ENCODE assay signal across 9 cellular contexts in the genomic region with DNA sequence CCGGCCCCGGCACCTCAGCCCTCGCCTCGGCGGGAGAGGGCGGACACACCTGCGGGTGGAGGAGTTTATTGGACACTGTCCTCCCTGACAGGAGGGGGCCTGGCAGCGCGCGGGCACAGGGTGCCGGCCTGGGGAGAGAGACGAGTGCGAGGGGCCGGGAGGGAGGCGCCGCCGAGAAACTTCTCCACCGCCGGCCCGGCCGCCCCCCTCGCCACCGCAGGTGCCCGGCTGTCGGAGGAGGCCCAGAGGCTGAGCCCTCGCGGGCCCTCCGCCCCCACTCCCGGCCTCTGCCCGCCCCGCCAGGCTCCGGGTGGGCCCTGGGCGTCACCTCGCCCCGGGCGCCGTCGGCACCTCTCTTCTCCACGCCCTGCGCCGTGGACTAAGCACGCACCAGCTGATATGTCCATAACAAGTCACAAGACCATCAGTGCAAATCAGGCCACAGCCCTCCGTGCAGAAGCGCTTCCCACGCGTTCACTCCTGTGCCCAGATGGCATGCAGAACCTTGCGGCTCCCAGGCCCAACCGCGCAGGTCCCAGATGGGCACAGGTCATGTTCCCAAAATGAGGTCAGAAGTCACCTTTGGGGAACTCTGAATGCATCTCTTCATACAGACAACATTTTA.
DNase-seq lines count a peak whose midpoint lies in the region; ATAC-seq, FAIRE-seq and TF ChIP-seq lines count a peak whose summit lies in the region.
"Had no signal": no experiment of that assay in that cellular context is flagged by ENCODE, and none has a peak within 500 bp of the region (broad histone marks: within the 10 kb centered on the region; RNA-seq: fewer than 3 reads in every experiment).

No MANE protein-coding gene starts in this region.

- dilution Hi-C loops in keratinocyte (cut with MboI; ENCODE audit: extremely low pct_ligation_motif_present, low sequenced_read_pairs) = no loop called here

- no peak for TF ChIP-seq CTCF in keratinocyte (optimal IDR thresholded peaks at IDR 0.05 in 1 of 3, IDR thresholded peaks at IDR 0.05 in 1 of 3, conservative IDR thresholded peaks at IDR 0.05 in 1 of 3; ENCODE audit: extremely low read depth in 1 of 3, insufficient read depth in 2 of 3, low read length in 3 of 3)
- TF ChIP-seq CTCF in D721Med (IDR thresholded peaks at IDR 0.05; ENCODE audit: insufficient read depth, missing control alignments) = no peak

- H3K4me3 Mint-ChIP-seq in activated naive CD8-positive, alpha-beta T cell = peak overlapping the region; percentile 78
- peak overlapping the region; percentile 51 to 69 for H3K4me3 Mint-ChIP-seq in stimulated activated naive CD8-positive, alpha-beta T cell treated with anti-CD3 and anti-CD28 coated beads, Interleukin-15, amount 100 ng/mL, for 72 hours

- no peak overlapping the region for H3K9ac ChIP-seq in keratinocyte (ENCODE audit: control insufficient read depth, extremely low read depth, insufficient read depth, low read length)

- DNase-seq in NCI-H1105 (lab: John Stamatoyannopoulos, UW) (peak; percentile 40), NCI-H1105 treated with DMSO at 0.1 percent for 48 hours (lab: John Stamatoyannopoulos, UW) (no peak), keratinocyte (ENCODE audit: low read depth, low spot score) (no peak), D721Med (ENCODE audit: insufficient read length, low spot score) (no peak), HuH-7.5 (ENCODE audit: low spot score) (no peak)
- DNase-seq in stimulated activated naive CD8-positive, alpha-beta T cell treated with anti-CD3 and anti-CD28 coated beads, Interleukin-15, amount 100 ng/mL, for 72 hours = no peak

- H3K27me3 ChIP-seq in keratinocyte (ENCODE audit: control insufficient read depth, extremely low read depth, insufficient read depth, low read length) = peaks cover 50% of the 10 kb centered on the region

- no peaks in the 10 kb centered on the region for H3K4me1 ChIP-seq in keratinocyte (ENCODE audit: control insufficient read depth, extremely low read depth, insufficient read depth, low read length)

- no peaks in the 10 kb centered on the region for H3K9me1 ChIP-seq in keratinocyte (ENCODE audit: control insufficient read depth, extremely low read depth, insufficient read depth, low read length)

- no peak overlapping the region for H2AFZ ChIP-seq in keratinocyte (ENCODE audit: control insufficient read depth, low read length)

- H3K4me3 ChIP-seq in keratinocyte (ENCODE audit: control insufficient read depth in 2 of 3, extremely low read depth in 1 of 3, insufficient read depth in 2 of 3, low read depth in 1 of 3, low read length in 3 of 3) = peak overlapping the region in 1 of 3 experiments; percentile 19

- H3K27ac ChIP-seq in keratinocyte (ENCODE audit: control insufficient read depth, insufficient read depth, low read length) = no peak overlapping the region

- FAIRE-seq in keratinocyte (lab: Jason Lieb, UNC) (no peak), D721Med (lab: Jason Lieb, UNC) (no peak)

- no peaks in the 10 kb centered on the region for H3K36me3 Mint-ChIP-seq in activated naive CD8-positive, alpha-beta T cell

- peaks cover 11% of the 10 kb centered on the region for H3K4me1 Mint-ChIP-seq in activated naive CD8-positive, alpha-beta T cell (ENCODE audit: low read depth)
- H3K4me1 Mint-ChIP-seq in stimulated activated naive CD8-positive, alpha-beta T cell treated with anti-CD3 and anti-CD28 coated beads, Interleukin-15, amount 100 ng/mL, for 72 hours = peaks cover 17% of the 10 kb centered on the region

- H3K79me2 ChIP-seq in keratinocyte (ENCODE audit: control insufficient read depth, insufficient read depth, low read length) = no peaks in the 10 kb centered on the region

- no peaks in the 10 kb centered on the region for H3K36me3 ChIP-seq in keratinocyte (ENCODE audit: control insufficient read depth in 2 of 2, extremely low read depth in 1 of 2, insufficient read depth in 2 of 2, low read length in 2 of 2)

- peak; percentile 45 for ATAC-seq in stimulated activated naive CD8-positive, alpha-beta T cell treated with anti-CD3 and anti-CD28 coated beads, Interleukin-15, amount 100 ng/mL, for 72 hours
- no peak for ATAC-seq in HG03175 (IDR thresholded peaks at IDR 0.05; ENCODE audit: unreplicated experiment)
- ATAC-seq: HCT116 had no signal

- no peaks in the 10 kb centered on the region for H3K9me3 Mint-ChIP-seq in activated naive CD8-positive, alpha-beta T cell (ENCODE audit: low read depth)
- H3K9me3 Mint-ChIP-seq in stimulated activated naive CD8-positive, alpha-beta T cell treated with anti-CD3 and anti-CD28 coated beads, Interleukin-15, amount 100 ng/mL, for 72 hours = peaks cover 0 to 4% of the 10 kb centered on the region in 2 donors

- H3K4me2 ChIP-seq in keratinocyte (ENCODE audit: control insufficient read depth, extremely low read depth, insufficient read depth, low read depth, low read length) = peak overlapping the region; percentile 32

- no peak overlapping the region for H3K27ac Mint-ChIP-seq in activated naive CD8-positive, alpha-beta T cell
- H3K27ac Mint-ChIP-seq in stimulated activated naive CD8-positive, alpha-beta T cell treated with anti-CD3 and anti-CD28 coated beads, Interleukin-15, amount 100 ng/mL, for 72 hours = peak overlapping the region in 1 of 2 donors; percentile 63

- no peaks in the 10 kb centered on the region for H3K9me3 ChIP-seq in keratinocyte (ENCODE audit: control insufficient read depth, low read depth, low read length)

- no peaks in the 10 kb centered on the region for H4K20me1 ChIP-seq in keratinocyte (ENCODE audit: control insufficient read depth, extremely low read depth, insufficient read depth, low read length)

- H3K27me3 Mint-ChIP-seq in activated naive CD8-positive, alpha-beta T cell = peaks cover 37% of the 10 kb centered on the region
- peaks cover 92% of the 10 kb centered on the region for H3K27me3 Mint-ChIP-seq in stimulated activated naive CD8-positive, alpha-beta T cell treated with anti-CD3 and anti-CD28 coated beads, Interleukin-15, amount 100 ng/mL, for 72 hours
